Comparison of ENCODE assay signal across 12 cellular contexts in the genomic region with DNA sequence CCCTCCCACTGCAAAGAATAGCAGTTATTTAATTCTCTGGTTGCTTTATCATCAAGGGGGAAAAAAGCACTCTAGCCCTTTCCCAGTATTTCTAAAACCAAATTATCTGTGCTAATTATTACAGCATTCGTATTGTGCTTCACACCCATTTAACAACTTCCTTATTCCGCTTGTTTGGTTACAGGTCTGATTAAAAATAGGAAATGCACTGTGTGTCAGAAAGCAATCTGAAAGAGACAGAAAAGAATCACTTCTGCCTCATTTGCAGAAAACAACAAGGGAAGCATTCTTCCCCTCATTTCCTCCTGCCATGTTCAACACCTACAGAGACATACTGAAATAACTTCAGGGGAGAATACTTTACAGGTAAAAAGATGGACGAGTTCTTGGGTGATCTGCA.
DNase-seq lines count a peak whose midpoint lies in the region; ATAC-seq and TF ChIP-seq lines count a peak whose summit lies in the region.
"Had no signal": no experiment of that assay in that cellular context is flagged by ENCODE, and none has a peak within 500 bp of the region (broad histone marks: within the 10 kb centered on the region; RNA-seq: fewer than 3 reads in every experiment).

No MANE protein-coding gene starts in this region.

- H3K4me1 ChIP-seq in CD4-positive, CD25-positive, alpha-beta regulatory T cell (ENCODE audit: control insufficient read depth, insufficient read depth, low read length, poor library complexity, severe bottlenecking), result peaks cover 32% of the 10 kb centered on the region
- H3K4me1 ChIP-seq in thyroid gland, result peaks cover 9 to 11% of the 10 kb centered on the region in 2 donors

- intact Hi-C loops in thyroid gland (cut with DNase I), result no loop called here

- TF ChIP-seq CTCF in thyroid gland (IDR thresholded peaks at IDR 0.05), result no peak

- no peaks in the 10 kb centered on the region for H3K9me3 ChIP-seq in CD4-positive, CD25-positive, alpha-beta regulatory T cell (ENCODE audit: control insufficient read depth in 2 of 2, low read length in 2 of 2)
- H3K9me3 ChIP-seq in thyroid gland, result no peaks in the 10 kb centered on the region

- peak overlapping the region in 2 of 3 donors; percentile 5 to 88 for H3K27ac Mint-ChIP-seq in CD4-positive, CD25-positive, alpha-beta regulatory T cell
- peak overlapping the region; percentile 71 for H3K27ac Mint-ChIP-seq in activated naive CD8-positive, alpha-beta T cell treated with anti-CD3 and anti-CD28 coated beads, Interleukin-2, amount 50 U/mL, for 24 hours

- H3K27me3 Mint-ChIP-seq in CD4-positive, CD25-positive, alpha-beta regulatory T cell, result no peaks in the 10 kb centered on the region
- no peaks in the 10 kb centered on the region for H3K27me3 Mint-ChIP-seq in activated naive CD8-positive, alpha-beta T cell treated with anti-CD3 and anti-CD28 coated beads, Interleukin-2, amount 50 U/mL, for 24 hours

- peaks cover 6 to 78% (median 37%) of the 10 kb centered on the region in 4 donors for H3K4me1 Mint-ChIP-seq in CD4-positive, CD25-positive, alpha-beta regulatory T cell
- H3K4me1 Mint-ChIP-seq in activated naive CD8-positive, alpha-beta T cell treated with anti-CD3 and anti-CD28 coated beads, Interleukin-2, amount 50 U/mL, for 24 hours, result peaks cover 64% of the 10 kb centered on the region

- H3K36me3 Mint-ChIP-seq in CD4-positive, CD25-positive, alpha-beta regulatory T cell, result peaks cover 22% of the 10 kb centered on the region
- peaks cover 16% of the 10 kb centered on the region for H3K36me3 Mint-ChIP-seq in activated naive CD8-positive, alpha-beta T cell treated with anti-CD3 and anti-CD28 coated beads, Interleukin-2, amount 50 U/mL, for 24 hours (ENCODE audit: low read depth)

- no peak for TF ChIP-seq POLR2A in thyroid gland (IDR thresholded peaks at IDR 0.05)

- peak overlapping the region in 3 of 4 donors; percentile 23 to 81 (median 35) for H3K4me3 Mint-ChIP-seq in CD4-positive, CD25-positive, alpha-beta regulatory T cell
- H3K4me3 Mint-ChIP-seq in activated naive CD8-positive, alpha-beta T cell treated with anti-CD3 and anti-CD28 coated beads, Interleukin-2, amount 50 U/mL, for 24 hours, result no peak overlapping the region

- H3K36me3 ChIP-seq in CD4-positive, CD25-positive, alpha-beta regulatory T cell (ENCODE audit: control insufficient read depth, insufficient read depth, low read length), result peaks cover 21% of the 10 kb centered on the region
- no peaks in the 10 kb centered on the region for H3K36me3 ChIP-seq in thyroid gland

- peak overlapping the region; percentile 37 for H3K27ac ChIP-seq in CD4-positive, CD25-positive, alpha-beta regulatory T cell (ENCODE audit: insufficient read depth, low read length, poor library complexity, severe bottlenecking)
- H3K27ac ChIP-seq in thyroid gland, result no peak overlapping the region

- peak in 1 of 3 donors; percentile 8 for DNase-seq in CD4-positive, CD25-positive, alpha-beta regulatory T cell
- DNase-seq in activated naive CD8-positive, alpha-beta T cell treated with anti-CD3 and anti-CD28 coated beads, Interleukin-2, amount 50 U/mL, for 24 hours, result no peak
- DNase-seq in NCI-H128 (lab: John Stamatoyannopoulos, UW; ENCODE audit: unreplicated experiment) (no peak), thyroid gland (no peak), activated gamma-delta T cell (lab: John Stamatoyannopoulos, UW) (no peak)
- no peak for DNase-seq in activated CD4-positive, CD25-positive, alpha-beta regulatory T cell treated with anti-CD3 and anti-CD28 coated beads, Interleukin-2, amount 50 U/mL, for 72 hours
- DNase-seq: activated CD4-positive, alpha-beta T cell treated with anti-CD3 and anti-CD28 coated beads for 48 hours; anterior cingulate cortex; hippocampal formation; NCI-H226 had no signal

- H3K27me3 ChIP-seq in CD4-positive, CD25-positive, alpha-beta regulatory T cell (ENCODE audit: control insufficient read depth, insufficient read depth, low read length), result no peaks in the 10 kb centered on the region
- H3K27me3 ChIP-seq in thyroid gland, result no peaks in the 10 kb centered on the region

- H3K4me3 ChIP-seq in CD4-positive, CD25-positive, alpha-beta regulatory T cell (ENCODE audit: low read depth, low read length), result peak overlapping the region; percentile 28
- H3K4me3 ChIP-seq in thyroid gland (replicated peaks in 1 of 3), result no peak overlapping the region

- WGBS in thyroid gland, 2 donors, result 74 to 82% methylated on average over 3 of the region's 3 CpGs

- no peak for ATAC-seq in CD4-positive, CD25-positive, alpha-beta regulatory T cell (ENCODE audit: low read depth in 2 of 2)
- ATAC-seq in GM18498 (IDR thresholded peaks at IDR 0.05; ENCODE audit: unreplicated experiment) (peak; percentile 41), HG03095 (IDR thresholded peaks at IDR 0.05; ENCODE audit: unreplicated experiment) (peak; percentile 47)
- no peak for ATAC-seq in activated naive CD8-positive, alpha-beta T cell treated with anti-CD3 and anti-CD28 coated beads, Interleukin-2, amount 50 U/mL, for 24 hours

- peaks cover 0 to 2% (median 0%) of the 10 kb centered on the region in 7 donors for H3K9me3 Mint-ChIP-seq in CD4-positive, CD25-positive, alpha-beta regulatory T cell
- H3K9me3 Mint-ChIP-seq in activated naive CD8-positive, alpha-beta T cell treated with anti-CD3 and anti-CD28 coated beads, Interleukin-2, amount 50 U/mL, for 24 hours, result no peaks in the 10 kb centered on the region

Comparison
In these comparisons a context has a peak if more than half of its experiments do, and no peak if none do; other contexts are left out.
1. ATAC-seq: peak in GM18498 (single experiment) and HG03095 (single experiment); none in CD4-positive, CD25-positive, alpha-beta regulatory T cell (0 of 2) and activated naive CD8-positive, alpha-beta T cell treated with anti-CD3 and anti-CD28 coated beads, Interleukin-2, amount 50 U/mL, for 24 hours (single experiment).